Comparison of ENCODE assay signal across 1 cellular context in genomic region chr14:97808541-97808940, GRCh38.
TF ChIP-seq lines count a peak whose summit lies in the region.

No MANE protein-coding gene starts in this region.

TF ChIP-seq in HEK293, 187 proteins besides CTCF, POLR2A, EP300 and RAD21 (continued from another document):
- TF ChIP-seq ZNF202 (tag by site-specific recombination; IDR thresholded peaks at IDR 0.05; ENCODE audit: borderline replicate concordance), result peak; percentile 14; the same call in 1 of the 2 replicates
